ENCODE assay signal across 8 cellular contexts in genomic region chr17:38572665-38573365, GRCh38. TPM values are rescaled to one million over a fixed set of nuclear protein-coding genes. Genes with fewer than 3 reads are reported as not detected.
A peak's percentile ranks its signal among the peaks of the same experiment; 100 is the strongest.
DNase-seq lines count a peak whose midpoint lies in the region; ATAC-seq lines count a peak whose summit lies in the region.

No MANE protein-coding gene starts in this region.

- H3K9me3 Mint-ChIP-seq in central memory CD8-positive, alpha-beta T cell: no peaks in the 10 kb centered on the region
- H3K9me3 Mint-ChIP-seq in naive thymus-derived CD8-positive, alpha-beta T cell: peaks cover 0 to 2% (median 0%) of the 10 kb centered on the region in 9 donors

- H3K36me3 Mint-ChIP-seq in central memory CD8-positive, alpha-beta T cell (ENCODE audit: insufficient read depth): peaks cover 2% of the 10 kb centered on the region
- peaks cover 0 to 3% (median 0%) of the 10 kb centered on the region in 3 donors for H3K36me3 Mint-ChIP-seq in naive thymus-derived CD8-positive, alpha-beta T cell

- peak; percentile 28 for ATAC-seq in central memory CD8-positive, alpha-beta T cell (replicated peaks; ENCODE audit: extremely low read depth, poor library complexity, severe bottlenecking)
- peak; percentile 73 to 86 for ATAC-seq in naive thymus-derived CD8-positive, alpha-beta T cell
- no peak for ATAC-seq in HG03442 (IDR thresholded peaks at IDR 0.05; ENCODE audit: unreplicated experiment)

- POLR2A ChIA-PET in naive thymus-derived CD8-positive, alpha-beta T cell (lab: Charles Lee): no interaction called here

- H3K27me3 Mint-ChIP-seq in central memory CD8-positive, alpha-beta T cell: peaks cover 94% of the 10 kb centered on the region
- H3K27me3 Mint-ChIP-seq in naive thymus-derived CD8-positive, alpha-beta T cell: peaks cover 71 to 93% (median 81%) of the 10 kb centered on the region in 5 donors

- no peak overlapping the region for H3K27ac Mint-ChIP-seq in central memory CD8-positive, alpha-beta T cell (ENCODE audit: low read depth)
- H3K27ac Mint-ChIP-seq in naive thymus-derived CD8-positive, alpha-beta T cell: no peak overlapping the region

- peak overlapping the region; percentile 61 for H3K4me3 Mint-ChIP-seq in central memory CD8-positive, alpha-beta T cell
- peak overlapping the region; percentile 41 to 75 (median 66) for H3K4me3 Mint-ChIP-seq in naive thymus-derived CD8-positive, alpha-beta T cell

- H3K4me1 Mint-ChIP-seq in central memory CD8-positive, alpha-beta T cell: peaks cover 6% of the 10 kb centered on the region
- H3K4me1 Mint-ChIP-seq in naive thymus-derived CD8-positive, alpha-beta T cell: peaks cover 9 to 15% (median 12%) of the 10 kb centered on the region in 4 donors

- DNase-seq in ELF-1 (ENCODE audit: low read depth, low spot score) (peak; percentile 92), NCI-H2029 (lab: John Stamatoyannopoulos, UW) (peak; percentile 50), HUDEP-2 (lab: John Stamatoyannopoulos, UW; ENCODE audit: unreplicated experiment in 76 of 76) (no peak), OCI-M1 (lab: John Stamatoyannopoulos, UW) (no peak), inferior parietal cortex (ENCODE audit: extremely low spot score) (no peak)
- DNase-seq in central memory CD8-positive, alpha-beta T cell (ENCODE audit: low spot score in 2 of 2): no peak
- DNase-seq in naive thymus-derived CD8-positive, alpha-beta T cell: peak in 2 of 10 donors; percentile 17 to 18

RNA-seq across cellular contexts. Expression of gene SRCIN1, which starts 32.9 kb away (rescaled TPM):
- total RNA-seq in naive thymus-derived CD8-positive, alpha-beta T cell: under 1 TPM; 0.16 to 0.60 TPM
- not detected for polyA plus RNA-seq in naive thymus-derived CD8-positive, alpha-beta T cell

Comparison
In these comparisons a context has a peak if more than half of its experiments do, and no peak if none do; other contexts are left out.
1. DNase-seq: peak in ELF-1 (single experiment) and NCI-H2029 (single experiment); none in central memory CD8-positive, alpha-beta T cell (0 of 2), HUDEP-2 (0 of 76), OCI-M1 (single experiment) and inferior parietal cortex (single experiment).